Comparison of ENCODE assay signal across 2 cellular contexts in genomic region chr11:1226981-1227550, GRCh38.
TF ChIP-seq lines count a peak whose summit lies in the region.

No MANE protein-coding gene starts in this region.

TF ChIP-seq in A549, 52 proteins besides CTCF, POLR2A, EP300 and RAD21:
- TF ChIP-seq ZC3H11A (IDR thresholded peaks at IDR 0.05) (no peak), ZFP36 (IDR thresholded peaks at IDR 0.05; ENCODE audit: borderline replicate concordance, partially characterized antibody) (no peak), KDM1A (IDR thresholded peaks at IDR 0.05; ENCODE audit: low read depth) (no peak), NR3C1 (IDR thresholded peaks at IDR 0.05) (no peak), ZNF302 (CRISPR knock-in tag; IDR thresholded peaks at IDR 0.05) (no peak), EHMT2 (IDR thresholded peaks at IDR 0.05; ENCODE audit: low read depth) (no peak), CBX8 (IDR thresholded peaks at IDR 0.05) (no peak), ATOH8 (CRISPR knock-in tag; IDR thresholded peaks at IDR 0.05; ENCODE audit: low read depth) (no peak), USF2 (IDR thresholded peaks at IDR 0.05) (no peak), MAZ (IDR thresholded peaks at IDR 0.05; ENCODE audit: borderline replicate concordance, low read depth, low read length) (no peak), NFE2L2 (conservative IDR thresholded peaks at IDR 0.05; ENCODE audit: low read length) (no peak), TP53 (CRISPR knock-in tag; IDR thresholded peaks at IDR 0.05) (no peak)

TF ChIP-seq in HepG2, 621 proteins besides CTCF, POLR2A, EP300 and RAD21:
- TF ChIP-seq RBFOX2 (IDR thresholded peaks at IDR 0.05; ENCODE audit: low read depth, low read length) (no peak), ZNF776 (CRISPR knock-in tag; IDR thresholded peaks at IDR 0.05) (no peak), ATF4 (CRISPR knock-in tag; IDR thresholded peaks at IDR 0.05) (no peak), HBP1 (CRISPR knock-in tag; IDR thresholded peaks at IDR 0.05; ENCODE audit: low read depth) (no peak), SMYD3 (CRISPR knock-in tag; IDR thresholded peaks at IDR 0.05) (no peak), ZNF460 (CRISPR knock-in tag; IDR thresholded peaks at IDR 0.05; ENCODE audit: borderline replicate concordance) (no peak), ZFAT (CRISPR knock-in tag; conservative IDR thresholded peaks at IDR 0.05) (no peak), BCLAF1 (IDR thresholded peaks at IDR 0.05) (no peak), CREB3 (CRISPR knock-in tag; IDR thresholded peaks at IDR 0.05) (no peak), KDM1A (CRISPR knock-in tag; IDR thresholded peaks at IDR 0.05) (no peak), HDAC1 (CRISPR knock-in tag; IDR thresholded peaks at IDR 0.05) (no peak)
TF ChIP-seq in HepG2: peak in this region for 0.
